ENCODE assay signal across 28 cellular contexts in genomic region chrX:112935029-112935428, GRCh38.
"Had no signal": no experiment of that assay in that cellular context is flagged by ENCODE, and none has a peak within 500 bp of the region (broad histone marks: within the 10 kb centered on the region; RNA-seq: fewer than 3 reads in every experiment).

No MANE protein-coding gene starts in this region.

- H3K27ac Mint-ChIP-seq: activated CD8-positive, alpha-beta T cell treated with anti-CD3 and anti-CD28 coated beads for 36 hours; activated naive CD4-positive, alpha-beta T cell treated with anti-CD3 and anti-CD28 coated beads, Interleukin-2, amount 50 U/mL, for 72 hours; activated T-helper 17 cell treated with anti-CD3 and anti-CD28 coated beads, Interleukin-2, amount 50 U/mL, for 72 hours; natural killer cell treated with Interleukin-12 subunit alpha and Interleukin-12 subunit beta and Interleukin-15 and Interleukin-18, amount 100 ng/mL, for 72 hours; stimulated activated naive B cell treated with anti-CD40 and anti-IgM and Interleukin-4, amounts not matched to agents 10 μg/mL and 1 μg/mL and 100 μg/mL, for 72 hours had no signal

- DNase-seq: activated CD4-positive, alpha-beta T cell treated with anti-CD3 and anti-CD28 coated beads for 1 hour; activated CD4-positive, alpha-beta T cell treated with anti-CD3 and anti-CD28 coated beads, Interleukin-2, amount 50 U/mL, for 1 hour; activated CD8-positive, alpha-beta T cell treated with anti-CD3 and anti-CD28 coated beads for 36 hours; activated gamma-delta T cell treated with Interleukin-2 at 50 U/mL for 16 hours; activated T-cell treated with anti-CD3 and anti-CD28 coated beads, Interleukin-2, amount 50 U/mL, for 4 hours; anterior cingulate cortex; dermis blood vessel endothelial cell; effector CD4-positive, alpha-beta T cell; esophagus squamous epithelium; foreskin melanocyte; islet precursor cell; left ventricle myocardium inferior; mesendoderm; mucosa of descending colon; right cardiac atrium; stimulated activated CD4-positive, alpha-beta T cell treated with anti-CD3 and anti-CD28 coated beads, Interleukin-15, amount 100 ng/mL, for 24 hours; stimulated activated CD4-positive, alpha-beta T cell treated with anti-CD3 and anti-CD28 coated beads, Interleukin-2, amount 100 ng/mL, for 24 hours; stimulated activated naive B cell treated with anti-CD40 and anti-IgM and Interleukin-4, amounts not matched to agents 10 μg/mL and 1 μg/mL and 100 μg/mL, for 72 hours; stomach; T1000; thyroid gland; upper lobe of right lung had no signal

- H3K4me1 Mint-ChIP-seq: activated T-helper 17 cell treated with anti-CD3 and anti-CD28 coated beads, Interleukin-2, amount 50 U/mL, for 72 hours; central memory CD8-positive, alpha-beta T cell; stimulated activated naive B cell treated with anti-CD40 and anti-IgM and Interleukin-4, amounts not matched to agents 10 μg/mL and 1 μg/mL and 100 μg/mL, for 72 hours had no signal

- H3K36me3 Mint-ChIP-seq: activated naive CD4-positive, alpha-beta T cell treated with anti-CD3 and anti-CD28 coated beads, Interleukin-2, amount 50 U/mL, for 72 hours; natural killer cell treated with Interleukin-12 subunit alpha and Interleukin-12 subunit beta and Interleukin-15 and Interleukin-18, amount 100 ng/mL, for 72 hours; stimulated activated naive B cell treated with anti-CD40 and anti-IgM and Interleukin-4, amounts not matched to agents 10 μg/mL and 1 μg/mL and 100 μg/mL, for 72 hours had no signal

- H3K9me3 Mint-ChIP-seq: activated CD8-positive, alpha-beta T cell treated with anti-CD3 and anti-CD28 coated beads for 36 hours; activated naive CD4-positive, alpha-beta T cell treated with anti-CD3 and anti-CD28 coated beads, Interleukin-2, amount 50 U/mL, for 72 hours; activated T-cell treated with anti-CD3 and anti-CD28 coated beads, Interleukin-2, amount 50 U/mL, for 4 hours; activated T-helper 17 cell treated with anti-CD3 and anti-CD28 coated beads, Interleukin-2, amount 50 U/mL, for 72 hours; central memory CD8-positive, alpha-beta T cell; natural killer cell treated with Interleukin-12 subunit alpha and Interleukin-12 subunit beta and Interleukin-15 and Interleukin-18, amount 100 ng/mL, for 72 hours; stimulated activated naive B cell treated with anti-CD40 and anti-IgM and Interleukin-4, amounts not matched to agents 10 μg/mL and 1 μg/mL and 100 μg/mL, for 72 hours had no signal

- H3K27me3 Mint-ChIP-seq: activated CD8-positive, alpha-beta T cell treated with anti-CD3 and anti-CD28 coated beads for 36 hours; activated T-helper 17 cell treated with anti-CD3 and anti-CD28 coated beads, Interleukin-2, amount 50 U/mL, for 72 hours; central memory CD8-positive, alpha-beta T cell had no signal

- ATAC-seq: activated CD8-positive, alpha-beta T cell treated with anti-CD3 and anti-CD28 coated beads for 36 hours; activated naive CD4-positive, alpha-beta T cell treated with anti-CD3 and anti-CD28 coated beads, Interleukin-2, amount 50 U/mL, for 72 hours; activated T-cell treated with anti-CD3 and anti-CD28 coated beads, Interleukin-2, amount 50 U/mL, for 4 hours; activated T-helper 17 cell treated with anti-CD3 and anti-CD28 coated beads, Interleukin-2, amount 50 U/mL, for 72 hours; mucosa of descending colon; natural killer cell treated with Interleukin-12 subunit alpha and Interleukin-12 subunit beta and Interleukin-15 and Interleukin-18, amount 100 ng/mL, for 72 hours; right cardiac atrium; stimulated activated naive B cell treated with anti-CD40 and anti-IgM and Interleukin-4, amounts not matched to agents 10 μg/mL and 1 μg/mL and 100 μg/mL, for 72 hours; upper lobe of right lung had no signal

- H3K4me3 Mint-ChIP-seq: activated CD8-positive, alpha-beta T cell treated with anti-CD3 and anti-CD28 coated beads for 36 hours; activated T-cell treated with anti-CD3 and anti-CD28 coated beads, Interleukin-2, amount 50 U/mL, for 4 hours; activated T-helper 17 cell treated with anti-CD3 and anti-CD28 coated beads, Interleukin-2, amount 50 U/mL, for 72 hours; central memory CD8-positive, alpha-beta T cell; natural killer cell treated with Interleukin-12 subunit alpha and Interleukin-12 subunit beta and Interleukin-15 and Interleukin-18, amount 100 ng/mL, for 72 hours; stimulated activated naive B cell treated with anti-CD40 and anti-IgM and Interleukin-4, amounts not matched to agents 10 μg/mL and 1 μg/mL and 100 μg/mL, for 72 hours had no signal

- H3K27ac ChIP-seq: epithelial cell of prostate, esophagus squamous epithelium, left ventricle myocardium inferior, stomach, thyroid gland, upper lobe of right lung had no signal

- H3K27me3 ChIP-seq: esophagus squamous epithelium, stomach, thyroid gland, upper lobe of right lung had no signal

- H3K36me3 ChIP-seq: esophagus squamous epithelium, left ventricle myocardium inferior, stomach, thyroid gland, upper lobe of right lung had no signal

- H3K4me1 ChIP-seq: esophagus squamous epithelium, left ventricle myocardium inferior, stomach, thyroid gland, upper lobe of right lung had no signal

- H3K9me3 ChIP-seq: esophagus squamous epithelium, left ventricle myocardium inferior, mucosa of descending colon, stomach, thyroid gland, upper lobe of right lung had no signal

- H3K4me3 ChIP-seq: esophagus squamous epithelium, left ventricle myocardium inferior, lung, mucosa of descending colon, stomach, thyroid gland, upper lobe of right lung had no signal
